21 cellular contexts compared by ENCODE assay signal in the genomic region with DNA sequence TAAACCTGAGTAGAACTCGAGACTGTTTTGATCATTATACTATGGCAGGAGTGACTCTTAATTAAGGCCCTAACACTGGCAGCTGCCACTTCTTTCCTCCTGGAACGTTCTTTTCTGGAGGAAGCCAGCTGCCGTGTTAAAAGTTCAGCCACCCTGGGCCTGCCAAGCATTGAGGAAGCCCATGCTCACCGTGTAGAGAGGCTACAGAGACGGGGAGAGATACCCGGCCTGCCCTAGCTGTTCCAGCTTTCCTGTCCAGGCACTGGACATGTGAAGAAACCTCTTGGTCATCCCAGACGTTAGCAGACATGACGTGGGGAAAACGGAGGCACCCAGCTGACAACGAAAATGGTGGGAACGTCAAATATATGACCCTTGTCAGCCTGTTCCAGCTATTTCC.
"Had no signal": no experiment of that assay in that cellular context is flagged by ENCODE, and none has a peak within 500 bp of the region (broad histone marks: within the 10 kb centered on the region; RNA-seq: fewer than 3 reads in every experiment).

No MANE protein-coding gene starts in this region.

- H3K27me3 ChIP-seq: colonic mucosa, esophagus squamous epithelium, hepatocyte, neural progenitor cell, upper lobe of right lung had no signal

- H3K27ac Mint-ChIP-seq: activated CD8-positive, alpha-beta T cell treated with anti-CD3 and anti-CD28 coated beads, Interleukin-2, amount 10 ng/mL, durations not matched to agents 7 days and 5 days; activated naive CD8-positive, alpha-beta T cell treated with anti-CD3 and anti-CD28 coated beads, Interleukin-2, amount 10 ng/mL, durations not matched to agents 7 days and 5 days; activated T-cell treated with anti-CD3 and anti-CD28 coated beads, Interleukin-2, amount 50 U/mL, for 24 hours; activated T-helper 2 cell treated with anti-CD3 and anti-CD28 coated beads, Interferon-gamma antibody, Interleukin-2, Interleukin-4, amounts not matched to agents 10 μg/mL and 5 μg/mL and 100 μg/mL, durations not matched to agents 14 hours and 24 hours and 36 hours; naive thymus-derived CD4-positive, alpha-beta T cell; neural progenitor cell; stimulated activated naive B cell treated with anti-CD40 and anti-IgM and Interleukin-4, amounts not matched to agents 10 μg/mL and 1 μg/mL and 100 μg/mL, for 72 hours had no signal

- H3K4me1 Mint-ChIP-seq: brain; stimulated activated naive B cell treated with anti-CD40 and anti-IgM and Interleukin-4, amounts not matched to agents 10 μg/mL and 1 μg/mL and 100 μg/mL, for 72 hours had no signal

- H3K4me3 Mint-ChIP-seq: activated CD8-positive, alpha-beta T cell treated with anti-CD3 and anti-CD28 coated beads, Interleukin-2, amount 10 ng/mL, durations not matched to agents 7 days and 5 days; activated naive CD8-positive, alpha-beta T cell treated with anti-CD3 and anti-CD28 coated beads, Interleukin-2, amount 10 ng/mL, durations not matched to agents 7 days and 5 days; activated T-cell treated with anti-CD3 and anti-CD28 coated beads, Interleukin-2, amount 50 U/mL, for 24 hours; brain; naive thymus-derived CD4-positive, alpha-beta T cell; neural progenitor cell; stimulated activated naive B cell treated with anti-CD40 and anti-IgM and Interleukin-4, amounts not matched to agents 10 μg/mL and 1 μg/mL and 100 μg/mL, for 72 hours had no signal

- H3K4me1 ChIP-seq: colonic mucosa, neural progenitor cell, upper lobe of right lung had no signal

- ATAC-seq: activated CD8-positive, alpha-beta T cell treated with anti-CD3 and anti-CD28 coated beads, Interleukin-2, amount 10 ng/mL, durations not matched to agents 7 days and 5 days; left colon; naive thymus-derived CD4-positive, alpha-beta T cell; stimulated activated naive B cell treated with anti-CD40 and anti-IgM and Interleukin-4, amounts not matched to agents 10 μg/mL and 1 μg/mL and 100 μg/mL, for 72 hours; upper lobe of right lung had no signal

- H3K9me3 Mint-ChIP-seq: activated T-helper 2 cell treated with anti-CD3 and anti-CD28 coated beads, Interferon-gamma antibody, Interleukin-2, Interleukin-4, amounts not matched to agents 10 μg/mL and 5 μg/mL and 100 μg/mL, durations not matched to agents 14 hours and 24 hours and 36 hours; neural progenitor cell had no signal

- H3K27ac ChIP-seq: colonic mucosa, hepatocyte, neural progenitor cell, thoracic aorta, upper lobe of right lung had no signal

- H3K4me2 ChIP-seq: hepatocyte, neural progenitor cell had no signal

- H3K9ac ChIP-seq: neural progenitor cell had no signal

- H3K27me3 Mint-ChIP-seq: activated naive CD8-positive, alpha-beta T cell treated with anti-CD3 and anti-CD28 coated beads, Interleukin-2, amount 10 ng/mL, durations not matched to agents 7 days and 5 days; activated T-cell treated with anti-CD3 and anti-CD28 coated beads, Interleukin-2, amount 50 U/mL, for 24 hours had no signal

- H3K4me3 ChIP-seq: colonic mucosa, esophagus squamous epithelium, hepatocyte, lung, neural progenitor cell, thoracic aorta, upper lobe of right lung had no signal

- H3K36me3 ChIP-seq: colonic mucosa, esophagus squamous epithelium, neural progenitor cell, upper lobe of right lung had no signal

- DNase-seq: activated CD4-positive, alpha-beta T cell treated with anti-CD3 and anti-CD28 coated beads for 48 hours; activated CD4-positive, CD25-positive, alpha-beta regulatory T cell; activated CD8-positive, alpha-beta T cell treated with anti-CD3 and anti-CD28 coated beads, Interleukin-2, amount 10 ng/mL, durations not matched to agents 7 days and 5 days; activated naive CD4-positive, alpha-beta T cell treated with Interleukin-2 at 50 U/mL for 16 hours; activated naive CD8-positive, alpha-beta T cell treated with anti-CD3 and anti-CD28 coated beads, Interleukin-2, amount 10 ng/mL, durations not matched to agents 7 days and 5 days; activated T-cell treated with anti-CD3 and anti-CD28 coated beads, Interleukin-2, amount 50 U/mL, for 24 hours; amygdala; central memory CD4-positive, alpha-beta T cell; colonic mucosa; esophagus squamous epithelium; left colon; naive thymus-derived CD4-positive, alpha-beta T cell; stimulated activated naive B cell treated with anti-CD40 and anti-IgM and Interleukin-4, amounts not matched to agents 10 μg/mL and 1 μg/mL and 100 μg/mL, for 72 hours; T1000; upper lobe of right lung had no signal

- H2AFZ ChIP-seq: hepatocyte, neural progenitor cell had no signal

- H3K9me3 ChIP-seq: colonic mucosa, thoracic aorta, upper lobe of right lung had no signal

- H3K36me3 Mint-ChIP-seq: brain; stimulated activated naive B cell treated with anti-CD40 and anti-IgM and Interleukin-4, amounts not matched to agents 10 μg/mL and 1 μg/mL and 100 μg/mL, for 72 hours had no signal
